1 cellular context compared by ENCODE assay signal in genomic region chr7:142697270-142697669, GRCh38.
TF ChIP-seq lines count a peak whose summit lies in the region.

No MANE protein-coding gene starts in this region.

TF ChIP-seq in H1, 55 proteins besides CTCF, POLR2A, EP300 and RAD21:
- no peak for TF ChIP-seq BCL11A (IDR thresholded peaks at IDR 0.05; ENCODE audit: low read depth in 2 of 2, low read length in 2 of 2)
- TF ChIP-seq SUZ12 (IDR thresholded peaks at IDR 0.05; ENCODE audit: low read length): no peak
- TF ChIP-seq JUND (IDR thresholded peaks at IDR 0.05; ENCODE audit: low read length): no peak
- no peak for TF ChIP-seq EZH2 (IDR thresholded peaks at IDR 0.05; ENCODE audit: low read depth, low read length, severe bottlenecking)
- TF ChIP-seq HDAC2 (IDR thresholded peaks at IDR 0.05; ENCODE audit: borderline replicate concordance in 1 of 2, low read depth in 2 of 2, low read length in 2 of 2): no peak
- TF ChIP-seq CHD7 (IDR thresholded peaks at IDR 0.05; ENCODE audit: insufficient replicate concordance, low read length): no peak
